ENCODE assay signal across 10 cellular contexts in genomic region chr2:180728928-180729559, GRCh38.
DNase-seq lines count a peak whose midpoint lies in the region; ATAC-seq and TF ChIP-seq lines count a peak whose summit lies in the region.
"Had no signal": no experiment of that assay in that cellular context is flagged by ENCODE, and none has a peak within 500 bp of the region (broad histone marks: within the 10 kb centered on the region; RNA-seq: fewer than 3 reads in every experiment).

No MANE protein-coding gene starts in this region.

- in situ Hi-C loops in ACHN (cut with HindIII; ENCODE audit: low pct_ligation_motif_present, low pct_unique_long_range_greater_than_20kb, low sequenced_read_pairs) = no loop called here

- peaks cover 14% of the 10 kb centered on the region for H3K4me1 ChIP-seq in adipocyte (ENCODE audit: control insufficient read depth, insufficient read depth, low read length)

- no peaks in the 10 kb centered on the region for H3K36me3 ChIP-seq in adipocyte (ENCODE audit: control insufficient read depth, insufficient read depth, low read length, severe bottlenecking)

- no peak overlapping the region for H3K9ac ChIP-seq in adipocyte (ENCODE audit: low read length)

- H3K4me3 ChIP-seq in HFF-Myc (replicated peaks; ENCODE audit: low read depth, low read length) (no peak overlapping the region), adipocyte (ENCODE audit: low read length) (no peak overlapping the region)

- H3K9me3 ChIP-seq in adipocyte (ENCODE audit: control insufficient read depth, low read length) = no peaks in the 10 kb centered on the region

- no peak for ATAC-seq in HG03039 (IDR thresholded peaks at IDR 0.05; ENCODE audit: unreplicated experiment)

- DNase-seq in ACHN = peak; percentile 47
- peak; percentile 43 for DNase-seq in HFF-Myc (ENCODE audit: extremely low read depth, low read depth)
- peak; percentile 85 for DNase-seq in adipocyte (ENCODE audit: low read depth)
- DNase-seq in foreskin melanocyte = peak; percentile 27
- DNase-seq in Ammon's horn (ENCODE audit: low spot score) = no peak
- DNase-seq in activated CD8-positive, alpha-beta memory T cell treated with anti-CD3 and anti-CD28 coated beads for 24 hours = no peak
- DNase-seq in cardiac septum (ENCODE audit: low spot score) = no peak
- DNase-seq: central memory CD4-positive, alpha-beta T cell; NCI-H1417 treated with DMSO at 0.1 percent for 48 hours had no signal

- intact Hi-C loops in cardiac septum (cut with DNase I) = no loop called here

- TF ChIP-seq CTCF in HFF-Myc (IDR thresholded peaks at IDR 0.05; ENCODE audit: low read depth, low read length, missing control alignments) = no peak

- no peaks in the 10 kb centered on the region for H3K27me3 ChIP-seq in adipocyte (replicated peaks; ENCODE audit: control insufficient read depth, insufficient read depth, low read length)

Comparison
In these comparisons a context has a peak if more than half of its experiments do, and no peak if none do; other contexts are left out.
1. DNase-seq: peak in ACHN (single experiment), HFF-Myc (single experiment), adipocyte (single experiment) and foreskin melanocyte (single experiment); none in Ammon's horn (single experiment), activated CD8-positive, alpha-beta memory T cell treated with anti-CD3 and anti-CD28 coated beads for 24 hours (single experiment) and cardiac septum (single experiment).